20 cellular contexts compared by ENCODE assay signal in the genomic region with DNA sequence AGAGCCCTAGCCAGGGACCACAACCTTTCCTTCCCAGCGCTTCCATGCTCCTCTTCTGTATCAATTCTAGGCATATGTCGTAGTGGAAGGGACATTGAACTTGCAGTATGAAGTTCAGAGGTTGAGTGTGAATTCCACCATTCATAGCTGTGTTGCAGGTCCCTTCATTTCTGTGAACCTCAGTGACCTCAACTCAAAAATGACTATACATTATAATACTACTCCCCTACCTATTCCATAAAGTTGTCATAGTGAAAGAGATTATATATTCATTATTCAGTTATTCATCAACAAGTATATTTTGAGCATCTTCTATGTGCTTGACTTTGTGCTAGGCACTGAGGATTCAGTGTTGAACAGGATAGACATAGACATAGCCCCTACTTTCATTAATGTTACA. TPM values are rescaled to one million over a fixed set of nuclear protein-coding genes. Genes with fewer than 3 reads are reported as not detected.
DNase-seq lines count a peak whose midpoint lies in the region; ATAC-seq and TF ChIP-seq lines count a peak whose summit lies in the region.
"Had no signal": no experiment of that assay in that cellular context is flagged by ENCODE, and none has a peak within 500 bp of the region (broad histone marks: within the 10 kb centered on the region; RNA-seq: fewer than 3 reads in every experiment).

No MANE protein-coding gene starts in this region.

- no peaks in the 10 kb centered on the region for H3K27me3 ChIP-seq in CD8-positive, alpha-beta T cell (ENCODE audit: insufficient read depth, low read length)
- H3K27me3 ChIP-seq: BE2C had no signal

- H3K27me3 Mint-ChIP-seq in CD8-positive, alpha-beta T cell (ENCODE audit: low read depth), result no peaks in the 10 kb centered on the region
- no peaks in the 10 kb centered on the region for H3K27me3 Mint-ChIP-seq in activated T-helper 17 cell treated with anti-CD3 and anti-CD28 coated beads, Interleukin-2, amount 50 U/mL, for 72 hours
- H3K27me3 Mint-ChIP-seq: CD4-positive, alpha-beta memory T cell; CD4-positive, CD25-positive, alpha-beta regulatory T cell had no signal

- intact Hi-C loops in CD8-positive, alpha-beta T cell (cut with DNase I, micrococcal nuclease), result no loop called here

- no peak overlapping the region for H3K4me3 ChIP-seq in CD8-positive, alpha-beta T cell (ENCODE audit: low read depth, low read length)
- H3K4me3 ChIP-seq: BLaER1, GM12878 had no signal

- peaks cover 17% of the 10 kb centered on the region for H3K36me3 Mint-ChIP-seq in CD8-positive, alpha-beta T cell
- H3K36me3 Mint-ChIP-seq in activated T-helper 17 cell treated with anti-CD3 and anti-CD28 coated beads, Interleukin-2, amount 50 U/mL, for 72 hours (ENCODE audit: low read depth), result no peaks in the 10 kb centered on the region
- H3K36me3 Mint-ChIP-seq in stimulated activated effector memory CD8-positive, alpha-beta T cell treated with anti-CD3 and anti-CD28 coated beads, Interleukin-12 subunit alpha, Interleukin-12 subunit beta, amount 100 ng/mL, for 72 hours, result no peaks in the 10 kb centered on the region

- ATAC-seq in CD8-positive, alpha-beta T cell, result no peak
- ATAC-seq in HG03354 (IDR thresholded peaks at IDR 0.05; ENCODE audit: poor library complexity, severe bottlenecking, unreplicated experiment), result peak; percentile 60
- peak; percentile 6 for ATAC-seq in activated T-helper 17 cell treated with anti-CD3 and anti-CD28 coated beads, Interleukin-2, amount 50 U/mL, for 72 hours (replicated peaks)
- ATAC-seq in stimulated activated effector memory CD8-positive, alpha-beta T cell treated with anti-CD3 and anti-CD28 coated beads, Interleukin-12 subunit alpha, Interleukin-12 subunit beta, amount 100 ng/mL, for 72 hours, result peak; percentile 67
- ATAC-seq: GM12878 had no signal

- CTCF ChIA-PET in CD8-positive, alpha-beta T cell (lab: Charles Lee), result no interaction called here

- POLR2A ChIA-PET in CD8-positive, alpha-beta T cell (lab: Charles Lee), result no interaction called here

- H3K4me1 ChIP-seq in CD8-positive, alpha-beta T cell (ENCODE audit: insufficient read depth, low read length), result no peaks in the 10 kb centered on the region
- H3K4me1 ChIP-seq: BE2C, BLaER1, Caco-2 had no signal

- no peak overlapping the region for H3K27ac ChIP-seq in CD8-positive, alpha-beta T cell (ENCODE audit: low read depth, low read length)
- H3K27ac ChIP-seq: BLaER1 had no signal

- peaks cover 5% of the 10 kb centered on the region for H3K36me3 ChIP-seq in CD8-positive, alpha-beta T cell (ENCODE audit: insufficient read depth, low read length)
- H3K36me3 ChIP-seq: BE2C, BLaER1 had no signal

- peaks cover 42% of the 10 kb centered on the region for H3K4me1 Mint-ChIP-seq in CD8-positive, alpha-beta T cell (ENCODE audit: low read depth)
- H3K4me1 Mint-ChIP-seq in activated T-helper 17 cell treated with anti-CD3 and anti-CD28 coated beads, Interleukin-2, amount 50 U/mL, for 72 hours, result peaks cover 12% of the 10 kb centered on the region
- H3K4me1 Mint-ChIP-seq in stimulated activated effector memory CD8-positive, alpha-beta T cell treated with anti-CD3 and anti-CD28 coated beads, Interleukin-12 subunit alpha, Interleukin-12 subunit beta, amount 100 ng/mL, for 72 hours, result peaks cover 17% of the 10 kb centered on the region
- H3K4me1 Mint-ChIP-seq: CD14-positive monocyte had no signal

- DNase-seq in CD8-positive, alpha-beta T cell, result no peak
- no peak for DNase-seq in stimulated activated effector memory CD8-positive, alpha-beta T cell treated with anti-CD3 and anti-CD28 coated beads, Interleukin-12 subunit alpha, Interleukin-12 subunit beta, amount 100 ng/mL, for 72 hours (ENCODE audit: low spot score in 2 of 2)
- DNase-seq in foreskin melanocyte, result no peak
- DNase-seq in activated T-cell treated with anti-CD3 and anti-CD28 coated beads, Interleukin-2, amount 50 U/mL, for 48 hours, result no peak
- DNase-seq in T-helper 2 cell, result no peak
- DNase-seq: 8988T; ACHN; BE2C; C1 segment of cervical spinal cord; Caco-2; Calu3; CD4-positive, alpha-beta memory T cell; CD4-positive, CD25-positive, alpha-beta regulatory T cell; DMS79 treated with DMSO at 0.1 percent for 48 hours; GF-D8 had no signal

- no peaks in the 10 kb centered on the region for H3K9me3 Mint-ChIP-seq in CD8-positive, alpha-beta T cell
- H3K9me3 Mint-ChIP-seq in activated T-helper 17 cell treated with anti-CD3 and anti-CD28 coated beads, Interleukin-2, amount 50 U/mL, for 72 hours, result no peaks in the 10 kb centered on the region
- H3K9me3 Mint-ChIP-seq in stimulated activated effector memory CD8-positive, alpha-beta T cell treated with anti-CD3 and anti-CD28 coated beads, Interleukin-12 subunit alpha, Interleukin-12 subunit beta, amount 100 ng/mL, for 72 hours, result no peaks in the 10 kb centered on the region
- H3K9me3 Mint-ChIP-seq: CD14-positive monocyte; CD4-positive, alpha-beta memory T cell had no signal

- H3K9me3 ChIP-seq in CD8-positive, alpha-beta T cell (ENCODE audit: low read length), result no peaks in the 10 kb centered on the region
- H3K9me3 ChIP-seq: BE2C, BLaER1, Caco-2 had no signal

- peak overlapping the region; percentile 8 for H3K27ac Mint-ChIP-seq in CD8-positive, alpha-beta T cell
- no peak overlapping the region for H3K27ac Mint-ChIP-seq in activated T-helper 17 cell treated with anti-CD3 and anti-CD28 coated beads, Interleukin-2, amount 50 U/mL, for 72 hours
- H3K27ac Mint-ChIP-seq in stimulated activated effector memory CD8-positive, alpha-beta T cell treated with anti-CD3 and anti-CD28 coated beads, Interleukin-12 subunit alpha, Interleukin-12 subunit beta, amount 100 ng/mL, for 72 hours, result no peak overlapping the region
- H3K27ac Mint-ChIP-seq: CD4-positive, CD25-positive, alpha-beta regulatory T cell had no signal

- TF ChIP-seq CTCF in CD8-positive, alpha-beta T cell (IDR thresholded peaks at IDR 0.05), result no peak

- H3K4me3 Mint-ChIP-seq in CD8-positive, alpha-beta T cell, result no peak overlapping the region
- H3K4me3 Mint-ChIP-seq in activated T-helper 17 cell treated with anti-CD3 and anti-CD28 coated beads, Interleukin-2, amount 50 U/mL, for 72 hours, result no peak overlapping the region
- no peak overlapping the region for H3K4me3 Mint-ChIP-seq in stimulated activated effector memory CD8-positive, alpha-beta T cell treated with anti-CD3 and anti-CD28 coated beads, Interleukin-12 subunit alpha, Interleukin-12 subunit beta, amount 100 ng/mL, for 72 hours
- H3K4me3 Mint-ChIP-seq: CD14-positive monocyte; CD4-positive, alpha-beta memory T cell; CD4-positive, CD25-positive, alpha-beta regulatory T cell had no signal

RNA-seq across cellular contexts. Expression of a gene that starts 28.0 kb away (rescaled TPM):
- 10 to 100 TPM; 37.3 to 39.5 TPM for total RNA-seq in CD8-positive, alpha-beta T cell
- total RNA-seq in activated T-helper 17 cell treated with anti-CD3 and anti-CD28 coated beads, Interleukin-2, amount 50 U/mL, for 72 hours, result 10 to 100 TPM; 36.1 to 46.0 TPM

RNA-seq across cellular contexts. Expression of a gene that starts 28.2 kb away (rescaled TPM):
- total RNA-seq in CD8-positive, alpha-beta T cell, result under 1 TPM; 0.27 to 0.92 TPM
- 1 to 10 TPM; 1.2 to 2.8 TPM for total RNA-seq in activated T-helper 17 cell treated with anti-CD3 and anti-CD28 coated beads, Interleukin-2, amount 50 U/mL, for 72 hours
